ENCODE assay signal across 8 cellular contexts in genomic region chr1:24694380-24694843, GRCh38. TPM values are rescaled to one million over a fixed set of nuclear protein-coding genes. Genes with fewer than 3 reads are reported as not detected.
DNase-seq lines count a peak whose midpoint lies in the region; ATAC-seq, FAIRE-seq and TF ChIP-seq lines count a peak whose summit lies in the region.

No MANE protein-coding gene starts in this region.

- DNase-seq in DMS53 (lab: John Stamatoyannopoulos, UW) (peak; percentile 66), DMS53 treated with DMSO at 0.1 percent for 48 hours (lab: John Stamatoyannopoulos, UW; ENCODE audit: unreplicated experiment) (no peak), NCI-H2171 treated with DMSO at 0.1 percent for 48 hours (lab: John Stamatoyannopoulos, UW) (peak; percentile 80), fibroblast of mammary gland (ENCODE audit: low read depth) (peak; percentile 62), GM12892 (ENCODE audit: insufficient read length) (no peak), RCC 7860 (ENCODE audit: low spot score) (no peak)
- peak; percentile 14 for DNase-seq in stimulated activated naive B cell treated with anti-CD40 and anti-IgM and Interleukin-4, amounts not matched to agents 10 μg/mL and 1 μg/mL and 100 μg/mL, for 72 hours
- no peak for DNase-seq in stimulated activated CD4-positive, alpha-beta T cell treated with anti-CD3 and anti-CD28 coated beads, Interleukin-4, amount 100 ng/mL, for 1 hour

- TF ChIP-seq POLR2A in GM12892 (IDR thresholded peaks at IDR 0.05; ENCODE audit: low read depth, low read length), result no peak

- peak; percentile 85 to 88 for ATAC-seq in stimulated activated naive B cell treated with anti-CD40 and anti-IgM and Interleukin-4, amounts not matched to agents 10 μg/mL and 1 μg/mL and 100 μg/mL, for 72 hours (replicated peaks)

- TF ChIP-seq CTCF in fibroblast of mammary gland (conservative IDR thresholded peaks at IDR 0.05; ENCODE audit: control insufficient read depth, insufficient read depth, low read depth, low read length), result no peak

- peak overlapping the region; percentile 61 to 65 for H3K4me3 Mint-ChIP-seq in stimulated activated naive B cell treated with anti-CD40 and anti-IgM and Interleukin-4, amounts not matched to agents 10 μg/mL and 1 μg/mL and 100 μg/mL, for 72 hours

- H3K9me3 Mint-ChIP-seq in stimulated activated naive B cell treated with anti-CD40 and anti-IgM and Interleukin-4, amounts not matched to agents 10 μg/mL and 1 μg/mL and 100 μg/mL, for 72 hours, result peaks cover 0 to 1% of the 10 kb centered on the region in 2 donors

- no peaks in the 10 kb centered on the region for H3K27me3 Mint-ChIP-seq in stimulated activated naive B cell treated with anti-CD40 and anti-IgM and Interleukin-4, amounts not matched to agents 10 μg/mL and 1 μg/mL and 100 μg/mL, for 72 hours

- FAIRE-seq in GM12892 (lab: Jason Lieb, UNC), result no peak
- no peak for FAIRE-seq in RCC 7860 (lab: Jason Lieb, UNC)

- peaks cover 20 to 35% of the 10 kb centered on the region in 2 donors for H3K4me1 Mint-ChIP-seq in stimulated activated naive B cell treated with anti-CD40 and anti-IgM and Interleukin-4, amounts not matched to agents 10 μg/mL and 1 μg/mL and 100 μg/mL, for 72 hours

- H3K4me3 ChIP-seq in fibroblast of mammary gland (ENCODE audit: control insufficient read depth, low read depth, low read length), result no peak overlapping the region

- H3K27ac Mint-ChIP-seq in stimulated activated naive B cell treated with anti-CD40 and anti-IgM and Interleukin-4, amounts not matched to agents 10 μg/mL and 1 μg/mL and 100 μg/mL, for 72 hours, result peak overlapping the region; percentile 90

- peaks cover 0 to 2% of the 10 kb centered on the region in 2 donors for H3K36me3 Mint-ChIP-seq in stimulated activated naive B cell treated with anti-CD40 and anti-IgM and Interleukin-4, amounts not matched to agents 10 μg/mL and 1 μg/mL and 100 μg/mL, for 72 hours

RNA-seq across cellular contexts. Expression of gene CLIC4, which starts 50.8 kb away (rescaled TPM):
- polyA plus RNA-seq in GM12892 (2012; ENCODE audit: missing spikeins), result 39.3 TPM

RNA-seq across cellular contexts. Expression of gene SRRM1, which starts 51.3 kb away (rescaled TPM):
- 89.8 TPM for polyA plus RNA-seq in GM12892 (2012; ENCODE audit: missing spikeins)

Comparison
In these comparisons a context has a peak if more than half of its experiments do, and no peak if none do; other contexts are left out.
1. DNase-seq: peak in DMS53 (single experiment), NCI-H2171 treated with DMSO at 0.1 percent for 48 hours (single experiment), fibroblast of mammary gland (single experiment) and stimulated activated naive B cell treated with anti-CD40 and anti-IgM and Interleukin-4, amounts not matched to agents 10 μg/mL and 1 μg/mL and 100 μg/mL, for 72 hours (single experiment); none in DMS53 treated with DMSO at 0.1 percent for 48 hours (single experiment), stimulated activated CD4-positive, alpha-beta T cell treated with anti-CD3 and anti-CD28 coated beads, Interleukin-4, amount 100 ng/mL, for 1 hour (single experiment), GM12892 (single experiment) and RCC 7860 (single experiment).